Comparison of ENCODE assay signal across 29 cellular contexts in genomic region chr17:3955373-3955978, GRCh38. TPM values are rescaled to one million over a fixed set of nuclear protein-coding genes. Genes with fewer than 3 reads are reported as not detected.
DNase-seq lines count a peak whose midpoint lies in the region; ATAC-seq and TF ChIP-seq lines count a peak whose summit lies in the region.
"Had no signal": no experiment of that assay in that cellular context is flagged by ENCODE, and none has a peak within 500 bp of the region (broad histone marks: within the 10 kb centered on the region; RNA-seq: fewer than 3 reads in every experiment).

No MANE protein-coding gene starts in this region.

- no peaks in the 10 kb centered on the region for H3K36me3 ChIP-seq in left ventricle myocardium inferior
- no peaks in the 10 kb centered on the region for H3K36me3 ChIP-seq in H7 (replicated peaks; ENCODE audit: control insufficient read depth, insufficient read depth, low read length)
- H3K36me3 ChIP-seq in right lobe of liver = no peaks in the 10 kb centered on the region
- H3K36me3 ChIP-seq in BE2C = no peaks in the 10 kb centered on the region
- H3K36me3 ChIP-seq: cardiac muscle cell, tibial nerve had no signal

- H3K27ac ChIP-seq in left ventricle myocardium inferior (replicated peaks) (peak overlapping the region; percentile 54), right lobe of liver (no peak overlapping the region)
- H3K27ac ChIP-seq: cardiac muscle cell, colonic mucosa, left lung, psoas muscle, tibial nerve had no signal

- intact Hi-C loops in left ventricle myocardium inferior (cut with micrococcal nuclease) (no loop called here), left cardiac atrium (cut with DNase I) (no loop called here), right lobe of liver (cut with DNase I) (no loop called here)

- no peaks in the 10 kb centered on the region for H3K9me3 ChIP-seq in left ventricle myocardium inferior (replicated peaks)
- H3K9me3 ChIP-seq in right lobe of liver = no peaks in the 10 kb centered on the region
- H3K9me3 ChIP-seq in BE2C = no peaks in the 10 kb centered on the region
- H3K9me3 ChIP-seq: colonic mucosa, left lung, psoas muscle, tibial nerve had no signal

- no peaks in the 10 kb centered on the region for H3K9me3 Mint-ChIP-seq in effector memory CD8-positive, alpha-beta T cell
- H3K9me3 Mint-ChIP-seq: activated CD4-positive, alpha-beta memory T cell treated with anti-CD3 and anti-CD28 coated beads for 36 hours; activated T-helper 2 cell treated with anti-CD3 and anti-CD28 coated beads, Interferon-gamma antibody, Interleukin-2, Interleukin-4, amounts not matched to agents 10 μg/mL and 5 μg/mL and 100 μg/mL, durations not matched to agents 14 hours and 24 hours and 36 hours; CD4-positive, alpha-beta T cell; IgD-negative memory B cell had no signal

- H3K4me1 Mint-ChIP-seq in effector memory CD8-positive, alpha-beta T cell (ENCODE audit: low read depth in 2 of 2) = peaks cover 36 to 41% of the 10 kb centered on the region in 2 donors

- H3K4me1 ChIP-seq in left ventricle myocardium inferior (peaks cover 28% of the 10 kb centered on the region), right lobe of liver (no peaks in the 10 kb centered on the region), BE2C (no peaks in the 10 kb centered on the region)

- no peak for ATAC-seq in left cardiac atrium
- no peak for ATAC-seq in effector memory CD8-positive, alpha-beta T cell (replicated peaks)
- ATAC-seq in HG03108 (IDR thresholded peaks at IDR 0.05; ENCODE audit: unreplicated experiment) = no peak
- no peak for ATAC-seq in right lobe of liver
- ATAC-seq: left lung, psoas muscle had no signal

- H3K36me3 Mint-ChIP-seq in effector memory CD8-positive, alpha-beta T cell (ENCODE audit: insufficient read depth) = peaks cover 41% of the 10 kb centered on the region

- WGBS in right lobe of liver (ENCODE audit: insufficient coverage, low coverage, low lambda C conversion rate, missing lambda C conversion rate) = 63% methylated on average over 13 of the region's 18 CpGs

- H3K27ac Mint-ChIP-seq in effector memory CD8-positive, alpha-beta T cell = peak overlapping the region; percentile 31 to 77
- H3K27ac Mint-ChIP-seq: activated CD4-positive, alpha-beta memory T cell treated with anti-CD3 and anti-CD28 coated beads for 36 hours; activated T-helper 2 cell treated with anti-CD3 and anti-CD28 coated beads, Interferon-gamma antibody, Interleukin-2, Interleukin-4, amounts not matched to agents 10 μg/mL and 5 μg/mL and 100 μg/mL, durations not matched to agents 14 hours and 24 hours and 36 hours; CD4-positive, alpha-beta T cell had no signal

- TF ChIP-seq CTCF in left ventricle myocardium inferior (IDR thresholded peaks at IDR 0.05; ENCODE audit: borderline replicate concordance) (no peak), right lobe of liver (IDR thresholded peaks at IDR 0.05) (no peak), BE2C (IDR thresholded peaks at IDR 0.05; ENCODE audit: low read depth, low read length) (no peak)

- no peak overlapping the region for H3K4me3 Mint-ChIP-seq in effector memory CD8-positive, alpha-beta T cell
- H3K4me3 Mint-ChIP-seq: activated CD4-positive, alpha-beta memory T cell treated with anti-CD3 and anti-CD28 coated beads for 36 hours; CD4-positive, alpha-beta T cell had no signal

- H3K27me3 ChIP-seq in left ventricle myocardium inferior (ENCODE audit: low read depth) (no peaks in the 10 kb centered on the region), H7 (ENCODE audit: control insufficient read depth, insufficient read depth, low read length) (no peaks in the 10 kb centered on the region), right lobe of liver (no peaks in the 10 kb centered on the region), BE2C (no peaks in the 10 kb centered on the region)
- H3K27me3 ChIP-seq: cardiac muscle cell, colonic mucosa, left lung, tibial nerve had no signal

- DNase-seq in left ventricle myocardium inferior = no peak
- DNase-seq in left cardiac atrium = no peak
- peak; percentile 59 for DNase-seq in H7
- no peak for DNase-seq in effector memory CD8-positive, alpha-beta T cell
- no peak for DNase-seq in right lobe of liver
- DNase-seq in BE2C = no peak
- DNase-seq: activated CD4-positive, alpha-beta memory T cell treated with anti-CD3 and anti-CD28 coated beads for 36 hours; activated CD4-positive, CD25-positive, alpha-beta regulatory T cell treated with anti-CD3 and anti-CD28 coated beads, Interleukin-2, amount 50 U/mL, for 72 hours; activated CD8-positive, alpha-beta memory T cell treated with anti-CD3 and anti-CD28 coated beads, Interleukin-2, amount 50 U/mL, for 48 hours; CD4-positive, alpha-beta T cell; colonic mucosa; effector memory CD4-positive, alpha-beta T cell; left lung; NCI-H1092; NCI-H1694; NCI-H774; occipital lobe; psoas muscle; stimulated activated CD4-positive, alpha-beta T cell treated with anti-CD3 and anti-CD28 coated beads, Interleukin-4, amount 100 ng/mL, for 1 hour; T-helper 1 cell had no signal

- no peak overlapping the region for H3K4me3 ChIP-seq in left ventricle myocardium inferior
- no peak overlapping the region for H3K4me3 ChIP-seq in H7 (ENCODE audit: insufficient read depth, low read depth, low read length)
- no peak overlapping the region for H3K4me3 ChIP-seq in right lobe of liver
- no peak overlapping the region for H3K4me3 ChIP-seq in BE2C (ENCODE audit: low read depth, low read length)
- H3K4me3 ChIP-seq: cardiac muscle cell, colonic mucosa, left lung, psoas muscle, tibial nerve had no signal

- TF ChIP-seq POLR2A in right lobe of liver (IDR thresholded peaks at IDR 0.05) = no peak

- H3K27me3 Mint-ChIP-seq in effector memory CD8-positive, alpha-beta T cell = no peaks in the 10 kb centered on the region
- H3K27me3 Mint-ChIP-seq: activated CD4-positive, alpha-beta memory T cell treated with anti-CD3 and anti-CD28 coated beads for 36 hours; CD4-positive, alpha-beta T cell; IgD-negative memory B cell had no signal

RNA-seq across cellular contexts. Expression of gene ATP2A3, which starts 8.8 kb away (rescaled TPM):
- total RNA-seq in left ventricle myocardium inferior (8.6 TPM), left cardiac atrium (10 to 100 TPM in 1 of 2 donors, 1 to 10 TPM in 1; 8.6 to 12.0 TPM), right lobe of liver (1 to 10 TPM; 1.5 to 4.3 (median 2.3) TPM)
- 5.7 and 5.8 TPM in 2 replicates for total RNA-seq in H7 (2014; rRNA removed; shearing (Covaris generic))
- polyA plus RNA-seq in BE2C (2012; ENCODE audit: insufficient read depth, insufficient read length, low read depth) = 1.1 TPM

RNA-seq across cellular contexts. Expression of gene P2RX1, which starts 39.2 kb away (rescaled TPM):
- total RNA-seq in left ventricle myocardium inferior (0.55 TPM), left cardiac atrium (1 to 10 TPM in 1 of 2 donors, under 1 TPM in 1; 0.62 to 3.5 TPM), right lobe of liver (under 1 TPM in 5 of 6 experiments, not detected in 1; 0.50 to 0.78 (median 0.58) TPM)
- 0.10 and 0.33 TPM in 2 replicates for total RNA-seq in H7 (2014; rRNA removed; shearing (Covaris generic))
- polyA plus RNA-seq in BE2C (2012; ENCODE audit: insufficient read depth, insufficient read length, low read depth) = 0.26 TPM
- total RNA-seq: astrocyte, epithelial cell of proximal tubule, H4, occipital lobe, SK-MEL-5 had no signal
